20 cellular contexts compared by ENCODE assay signal in the genomic region with DNA sequence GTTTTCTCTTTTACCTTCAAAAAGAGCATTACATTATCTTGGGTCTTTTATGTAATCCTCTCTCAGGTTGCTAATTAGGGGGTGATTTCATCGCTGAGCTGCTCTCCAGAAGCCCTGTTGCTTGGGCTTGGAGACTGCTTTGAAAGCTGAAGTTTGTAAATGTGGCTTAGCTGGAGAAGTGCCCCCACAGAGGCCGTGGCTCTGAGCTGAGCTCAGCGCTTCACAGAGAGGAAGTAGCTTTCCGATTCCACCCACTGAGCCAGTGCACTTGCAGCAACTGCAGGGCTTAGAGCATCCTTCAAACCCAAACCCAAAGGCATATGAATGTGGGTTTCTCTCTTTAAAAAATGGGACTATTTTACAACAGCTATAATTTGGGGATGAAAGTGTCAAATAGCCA. TPM values are rescaled to one million over a fixed set of nuclear protein-coding genes. Genes with fewer than 3 reads are reported as not detected.
A peak's percentile ranks its signal among the peaks of the same experiment; 100 is the strongest.
DNase-seq lines count a peak whose midpoint lies in the region; ATAC-seq, FAIRE-seq and TF ChIP-seq lines count a peak whose summit lies in the region.
"Had no signal": no experiment of that assay in that cellular context is flagged by ENCODE, and none has a peak within 500 bp of the region (broad histone marks: within the 10 kb centered on the region; RNA-seq: fewer than 3 reads in every experiment).

No MANE protein-coding gene starts in this region.

- H3K27ac ChIP-seq in H1 (ENCODE audit: low read depth, low read length) (no peak overlapping the region), aorta (ENCODE audit: low read depth in 1 of 2, low read length in 2 of 2) (no peak overlapping the region)
- H3K27ac ChIP-seq: SK-N-MC, stomach, tibial artery had no signal

- no peak overlapping the region for H3K18ac ChIP-seq in H1 (ENCODE audit: extremely low read depth, low read length)

- no peak overlapping the region for H2BK12ac ChIP-seq in H1 (ENCODE audit: low read depth, low read length)

- no peaks in the 10 kb centered on the region for H3K9me3 ChIP-seq in NT2/D1 (ENCODE audit: insufficient read depth, low read length)
- no peaks in the 10 kb centered on the region for H3K9me3 ChIP-seq in H1 (ENCODE audit: insufficient read depth in 2 of 2, low read depth in 1 of 2, low read length in 1 of 2)
- H3K9me3 ChIP-seq in aorta (ENCODE audit: control insufficient read depth, low read length) = no peaks in the 10 kb centered on the region
- H3K9me3 ChIP-seq: stomach, tibial artery had no signal

- no peak overlapping the region for H3K23ac ChIP-seq in H1 (ENCODE audit: insufficient read length)

- no peak overlapping the region for H2BK5ac ChIP-seq in H1 (ENCODE audit: low read depth, low read length)

- H4K20me1 ChIP-seq in H1 (replicated peaks in 1 of 2; ENCODE audit: control insufficient read depth in 1 of 2, insufficient read depth in 2 of 2, low read length in 2 of 2) = no peaks in the 10 kb centered on the region

- no peak overlapping the region for H3K56ac ChIP-seq in H1 (replicated peaks; ENCODE audit: insufficient read length, low read depth, low read length)

- H2BK20ac ChIP-seq in H1 (ENCODE audit: low read length) = no peak overlapping the region

- no peaks in the 10 kb centered on the region for H3K23me2 ChIP-seq in H1 (ENCODE audit: low read depth, low read length)

- no peak overlapping the region for H2AFZ ChIP-seq in H1 (ENCODE audit: low read length)

- H4K91ac ChIP-seq in H1 (replicated peaks; ENCODE audit: insufficient read length, low read length) = peak overlapping the region; percentile 19

- H3K4me1 ChIP-seq in NT2/D1 (ENCODE audit: insufficient read depth, insufficient read length) (peaks cover 7% of the 10 kb centered on the region), H1 (replicated peaks in 1 of 4; ENCODE audit: control insufficient read depth in 3 of 4, insufficient read depth in 4 of 4, low read length in 3 of 4) (peaks cover 0 to 9% (median 5%) of the 10 kb centered on the region in 4 experiments; a peak in 5 of 7 replicates), aorta (ENCODE audit: control insufficient read depth in 1 of 2, insufficient read depth in 2 of 2, low read length in 2 of 2) (no peaks in the 10 kb centered on the region)
- H3K4me1 ChIP-seq: stomach, tibial artery had no signal

- ATAC-seq in aorta (ENCODE audit: low FRiP score) (no peak), HG02678 (IDR thresholded peaks at IDR 0.05; ENCODE audit: unreplicated experiment) (no peak), left ventricle myocardium superior (no peak)

- intact Hi-C loops in aorta (cut with DNase I) (no loop called here), left ventricle myocardium superior (cut with micrococcal nuclease) (no loop called here)

- no peak overlapping the region for H2BK15ac ChIP-seq in H1 (ENCODE audit: low read length)

- H4K5ac ChIP-seq in H1 (ENCODE audit: insufficient read length, low read depth, low read length) = no peak overlapping the region

- H4K8ac ChIP-seq in H1 (ENCODE audit: extremely low read depth, insufficient read depth, low read length) = no peak overlapping the region

- H3K4ac ChIP-seq in H1 (replicated peaks; ENCODE audit: insufficient read length, low read depth, low read length) = no peak overlapping the region

- no peaks in the 10 kb centered on the region for H3K36me3 ChIP-seq in NT2/D1 (ENCODE audit: insufficient read depth, insufficient read length, low read length)
- no peaks in the 10 kb centered on the region for H3K36me3 ChIP-seq in H1 (ENCODE audit: control insufficient read depth in 2 of 4, insufficient read depth in 4 of 4, low read length in 3 of 4)
- H3K36me3 ChIP-seq in aorta (ENCODE audit: control insufficient read depth in 1 of 2, insufficient read depth in 2 of 2, low read length in 1 of 2) = no peaks in the 10 kb centered on the region
- H3K36me3 ChIP-seq: stomach, tibial artery had no signal

- no peaks in the 10 kb centered on the region for H3K79me2 ChIP-seq in H1 (ENCODE audit: control insufficient read depth in 1 of 2, insufficient read depth in 2 of 2, low read length in 2 of 2)

- H3K79me1 ChIP-seq in H1 (ENCODE audit: low read depth, low read length) = no peaks in the 10 kb centered on the region

- WGBS in H1 (ENCODE audit: extremely low coverage in 1 of 2, insufficient coverage in 1 of 2, insufficient read length in 1 of 2, insufficient replicate concordance in 2 of 2, low coverage in 1 of 2, low lambda C conversion rate in 2 of 2, missing lambda C conversion rate in 1 of 2), 2 experiments = 62% methylated on average over 4 of the region's 4 CpGs; no CpG with 5 or more reads in 1 of the 2 experiments
- 46 to 51% methylated on average over 4 of the region's 4 CpGs for WGBS in aorta, 2 donors

- no peak for FAIRE-seq in H1 (lab: Jason Lieb, UNC)
- FAIRE-seq: keratinocyte had no signal

- no peak overlapping the region for H3K9ac ChIP-seq in NT2/D1 (ENCODE audit: insufficient read length, low read depth)
- H3K9ac ChIP-seq in H1 (replicated peaks in 1 of 4; ENCODE audit: extremely low read depth in 1 of 4, low read depth in 3 of 4, low read length in 3 of 4) = no peak overlapping the region

- no peak for TF ChIP-seq CTCF in H1 (IDR thresholded peaks at IDR 0.05; ENCODE audit: control extremely low read depth in 1 of 3, insufficient read depth in 1 of 3, low read depth in 1 of 3, low read length in 3 of 3)

- no peak for TF ChIP-seq EP300 in H1 (IDR thresholded peaks at IDR 0.05; ENCODE audit: borderline replicate concordance in 1 of 2, low read depth in 2 of 2, low read length in 2 of 2)

- TF ChIP-seq RAD21 in H1 (IDR thresholded peaks at IDR 0.05 in 1 of 2, conservative IDR thresholded peaks at IDR 0.05 in 1 of 2; ENCODE audit: low read depth in 2 of 2, low read length in 2 of 2) = no peak

- H3K4me3 ChIP-seq in NT2/D1 (ENCODE audit: insufficient read length, low read depth) = no peak overlapping the region
- H3K4me3 ChIP-seq in H1 (ENCODE audit: extremely low read depth in 1 of 4, insufficient read depth in 2 of 4, low read depth in 3 of 4, low read length in 4 of 4) = no peak overlapping the region
- H3K4me3 ChIP-seq in aorta (ENCODE audit: low read length in 2 of 2) = no peak overlapping the region
- H3K4me3 ChIP-seq: SK-N-MC, stomach, tibial artery had no signal

- TF ChIP-seq POLR2A in H1 (IDR thresholded peaks at IDR 0.05; ENCODE audit: control extremely low read depth in 1 of 2, low read depth in 2 of 2, low read length in 2 of 2) = no peak

- DNase-seq in NOMO-1 (lab: John Stamatoyannopoulos, UW; ENCODE audit: unreplicated experiment in 2 of 2) (peak; percentile 9 to 26), NOMO-1 treated with dmso at 0.1 percent for 144 hours (lab: John Stamatoyannopoulos, UW; ENCODE audit: unreplicated experiment) (no peak), NT2/D1 (ENCODE audit: low read depth, low spot score) (peak; percentile 42), H1 (ENCODE audit: low read depth in 1 of 2, low spot score in 2 of 2) (no peak), aorta (peak; percentile 45 to 59), NCI-H82 (lab: John Stamatoyannopoulos, UW) (no peak), left ventricle myocardium superior (no peak)
- DNase-seq: 8988T; activated B cell treated with CpG ODN at 0.5 μM for 24 hours; activated naive CD4-positive, alpha-beta T cell treated with anti-CD3 and anti-CD28 coated beads, Interleukin-2, amount 50 U/mL, for 16 hours; CD4-positive, alpha-beta memory T cell; NCI-H1105 treated with DMSO at 0.1 percent for 48 hours; NCI-H2081; NCI-H345; stomach; tibial artery had no signal

- no peak overlapping the region for H3K14ac ChIP-seq in H1 (ENCODE audit: insufficient read length)

- H3K4me2 ChIP-seq in H1 (ENCODE audit: insufficient read depth in 1 of 2, low read depth in 2 of 2, low read length in 2 of 2) = no peak overlapping the region

- CTCF ChIA-PET in H1 (lab: Charles Lee; ENCODE audit: partially characterized antibody) = interaction anchor here (0.6 to 2.1 kb wide), 4 partner anchors 9 to 145 kb away, joined by 3 to 18 read pairs (median 3); no protein-coding TSS in a partner anchor

- no peaks in the 10 kb centered on the region for H3K27me3 ChIP-seq in NT2/D1 (ENCODE audit: insufficient read depth, insufficient read length)
- H3K27me3 ChIP-seq in H1 (replicated peaks in 1 of 4; ENCODE audit: control insufficient read depth in 3 of 4, extremely low read depth in 1 of 4, insufficient read depth in 3 of 4, low read length in 3 of 4) = no peaks in the 10 kb centered on the region
- no peaks in the 10 kb centered on the region for H3K27me3 ChIP-seq in aorta (ENCODE audit: control insufficient read depth in 1 of 2, insufficient read depth in 2 of 2, low read length in 1 of 2)
- H3K27me3 ChIP-seq: tibial artery had no signal

- H2AK5ac ChIP-seq in H1 (ENCODE audit: low read depth, low read length) = no peak overlapping the region

- POLR2A ChIA-PET in H1 (lab: Charles Lee; ENCODE audit: partially characterized antibody) = interaction anchor here (1.0 to 1.9 kb wide), 4 partner anchors 12 to 134 kb away, joined by 3 to 21 read pairs (median 4); partner anchors contain the start of genes NXNL2 and SPIN1

- no peak overlapping the region for H2BK120ac ChIP-seq in H1 (replicated peaks; ENCODE audit: low read depth, low read length)

TF ChIP-seq in H1, 55 proteins besides CTCF, POLR2A, EP300 and RAD21 (continues in another document):
- TF ChIP-seq TCF12 (IDR thresholded peaks at IDR 0.05; ENCODE audit: low read depth, low read length) (no peak), SP4 (IDR thresholded peaks at IDR 0.05; ENCODE audit: low read length) (no peak), SIX5 (IDR thresholded peaks at IDR 0.05; ENCODE audit: low read depth, low read length) (no peak), SIRT6 (IDR thresholded peaks at IDR 0.05; ENCODE audit: low read length) (no peak), RFX5 (IDR thresholded peaks at IDR 0.05; ENCODE audit: borderline replicate concordance, low read depth, low read length) (no peak)

RNA-seq across cellular contexts. Expression of gene NXNL2, which starts 13.7 kb away (rescaled TPM):
- 1.9 and 2.1 TPM in 2 replicates for total RNA-seq in H1 (2021; fragmentation: NEBNext Ultra II Directional; extraction: Animal tissue kit (Norgen Biotek cat#: 25700))
- polyA plus RNA-seq in H1 (2011; rRNA removed) (2.6 and 5.6 TPM in 2 replicates), aorta (1 to 10 TPM in 1 of 2 donors, under 1 TPM in 1; 0.75 to 3.1 TPM)
- polyA plus RNA-seq in H1 (2011; cell fraction: cytosol; rRNA removed) = 3.4 TPM
- 4.7 TPM for polyA plus RNA-seq in H1 (2011; cell fraction: nucleus; rRNA removed)
- polyA plus RNA-seq in H1 (2012, experiment 1 of 2) = 0.58 to 1.6 TPM (median 1.2 TPM) in 4 replicates
- 0.41 TPM for polyA plus RNA-seq in H1 (2012, experiment 2 of 2)
- polyA plus RNA-seq in H1 (2013, experiment 1 of 2) = 1.3 TPM
- polyA plus RNA-seq in H1 (2013, experiment 2 of 2) = 0.98 TPM
- 0.61 and 0.98 TPM in 2 replicates for polyA minus RNA-seq in H1 (2011; rRNA and poly(A)+ RNA removed)
- 1.2 TPM for polyA minus RNA-seq in H1 (2011; cell fraction: cytosol; rRNA and poly(A)+ RNA removed)
- 6.5 TPM for polyA minus RNA-seq in H1 (2011; cell fraction: nucleus; rRNA and poly(A)+ RNA removed)
- total RNA-seq in aorta (1 to 10 TPM in 1 of 2 donors, under 1 TPM in 1; 0.78 to 2.2 TPM), left ventricle myocardium superior (not detected)
- total RNA-seq: activated B cell treated with CpG ODN at 0.5 μM for 24 hours; cardiac septum; CD4-positive, alpha-beta memory T cell; stomach had no signal
- polyA plus RNA-seq: CD4-positive, alpha-beta memory T cell had no signal

Comparison
In these comparisons a context has a peak if more than half of its experiments do, and no peak if none do; other contexts are left out.
1. DNase-seq: peak in NOMO-1 (2 of 2), NT2/D1 (single experiment) and aorta (2 of 2); none in NOMO-1 treated with dmso at 0.1 percent for 144 hours (single experiment), H1 (0 of 2), NCI-H82 (single experiment) and left ventricle myocardium superior (single experiment).